Comparison of ENCODE assay signal across 9 cellular contexts in the genomic region with DNA sequence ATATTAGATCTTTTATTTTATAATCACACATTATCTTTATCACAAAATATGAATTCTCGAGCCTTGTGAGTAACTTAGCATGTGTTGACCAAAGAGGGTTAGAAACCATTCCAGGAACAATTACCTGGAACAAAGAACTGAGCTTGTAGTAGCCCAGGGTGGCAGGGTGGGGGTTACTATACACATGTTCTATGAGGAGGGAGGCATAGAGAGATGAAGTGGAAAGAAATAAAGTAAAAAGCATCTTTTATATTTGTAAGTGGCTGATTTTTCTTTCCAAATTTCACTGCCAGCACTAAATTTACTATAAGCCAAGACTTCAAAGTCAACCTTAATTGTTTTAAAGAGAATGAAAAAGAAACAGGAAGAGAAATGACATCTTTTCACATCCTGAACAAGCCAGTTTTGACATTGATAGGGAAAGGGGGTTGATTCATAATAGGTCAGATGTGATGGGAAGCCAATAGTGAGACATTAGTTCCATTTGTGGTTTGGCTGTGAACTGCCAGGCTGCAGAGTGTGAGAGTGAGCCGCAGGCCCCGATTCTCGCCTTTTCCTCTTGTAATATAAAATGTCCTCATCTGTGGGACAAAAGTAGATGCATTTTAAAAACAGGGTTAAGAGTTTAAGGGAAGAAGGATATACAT. TPM values are rescaled to one million over a fixed set of nuclear protein-coding genes. Genes with fewer than 3 reads are reported as not detected.
DNase-seq lines count a peak whose midpoint lies in the region; TF ChIP-seq lines count a peak whose summit lies in the region.
"Had no signal": no experiment of that assay in that cellular context is flagged by ENCODE, and none has a peak within 500 bp of the region (broad histone marks: within the 10 kb centered on the region; RNA-seq: fewer than 3 reads in every experiment).

No MANE protein-coding gene starts in this region.

- no peak overlapping the region for H3K18ac ChIP-seq in neuronal stem cell (ENCODE audit: low read length)

- no peak overlapping the region for H3K4me3 Mint-ChIP-seq in osteocyte (ENCODE audit: unreplicated experiment)

- H2AFZ ChIP-seq in MM.1S (ENCODE audit: low read length) (0 out of 2 replicates have a peak overlapping the region, but pooled peaks have one; percentile 11), neuronal stem cell (ENCODE audit: low read length) (no peak overlapping the region)

- no peaks in the 10 kb centered on the region for H3K9me3 ChIP-seq in MM.1S (replicated peaks; ENCODE audit: insufficient read depth, low read length)
- no peaks in the 10 kb centered on the region for H3K9me3 ChIP-seq in neuronal stem cell (replicated peaks in 1 of 2; ENCODE audit: control insufficient read depth in 2 of 2, insufficient read depth in 1 of 2, low read depth in 1 of 2, low read length in 2 of 2)

- 0 out of 2 replicates have a peak, but pooled peaks cover 5% of the 10 kb centered on the region for H3K4me1 ChIP-seq in MM.1S (ENCODE audit: low read length)
- no peaks in the 10 kb centered on the region for H3K4me1 ChIP-seq in neuronal stem cell (ENCODE audit: control insufficient read depth in 2 of 2, insufficient read depth in 1 of 2, low read depth in 1 of 2, low read length in 2 of 2)

- no peak overlapping the region for H3K27ac Mint-ChIP-seq in osteocyte (ENCODE audit: unreplicated experiment)

- H3K14ac ChIP-seq in neuronal stem cell (ENCODE audit: low read length) = no peak overlapping the region

- TF ChIP-seq CTCF in MM.1S (IDR thresholded peaks at IDR 0.05; ENCODE audit: low read length) = no peak
- no peak for TF ChIP-seq CTCF in osteocyte (IDR thresholded peaks at IDR 0.05)

- H2AK5ac ChIP-seq in neuronal stem cell (ENCODE audit: low read depth, low read length) = no peak overlapping the region

- H3K27me3 Mint-ChIP-seq in osteocyte (ENCODE audit: unreplicated experiment) = peaks cover 23% of the 10 kb centered on the region

- H2BK12ac ChIP-seq in neuronal stem cell (ENCODE audit: low read length) = no peak overlapping the region

- H3K36me3 ChIP-seq in MM.1S (replicated peaks; ENCODE audit: insufficient read depth, low read length) (no peaks in the 10 kb centered on the region), neuronal stem cell (replicated peaks in 1 of 2; ENCODE audit: control insufficient read depth in 2 of 2, insufficient read depth in 2 of 2, low read length in 2 of 2) (no peaks in the 10 kb centered on the region)

- WGBS in neuronal stem cell (ENCODE audit: extremely low coverage in 2 of 2, insufficient read length in 2 of 2, insufficient replicate concordance in 1 of 2), 2 donors = no CpG with 5 or more reads among the region's 4 CpGs

- H3K4me3 ChIP-seq in MM.1S (ENCODE audit: low read length) (no peak overlapping the region), neuronal stem cell (ENCODE audit: low read length in 2 of 2) (no peak overlapping the region)
- H3K4me3 ChIP-seq: SK-N-MC had no signal

- no peak overlapping the region for H2BK120ac ChIP-seq in neuronal stem cell (ENCODE audit: low read depth, low read length)

- H3K4me1 Mint-ChIP-seq in osteocyte (ENCODE audit: unreplicated experiment) = no peaks in the 10 kb centered on the region

- no peaks in the 10 kb centered on the region for H3K79me2 ChIP-seq in MM.1S (ENCODE audit: low read length)

- H4K20me1 ChIP-seq in MM.1S (ENCODE audit: insufficient read depth, low read length) = no peaks in the 10 kb centered on the region

- H3K4ac ChIP-seq in neuronal stem cell (ENCODE audit: low read length) = no peak overlapping the region

- H3K23ac ChIP-seq in neuronal stem cell (ENCODE audit: low read depth, low read length, poor library complexity) = no peak overlapping the region

- H3K9ac ChIP-seq in MM.1S (ENCODE audit: low read length) (no peak overlapping the region), neuronal stem cell (ENCODE audit: low read depth, low read length, poor library complexity) (no peak overlapping the region)

- H2BK5ac ChIP-seq in neuronal stem cell (ENCODE audit: low read length) = no peak overlapping the region

- H4K8ac ChIP-seq in neuronal stem cell (ENCODE audit: low read depth, low read length) = no peak overlapping the region

- no peaks in the 10 kb centered on the region for H3F3A ChIP-seq in MM.1S (ENCODE audit: insufficient read depth, low read length)

- H3K9me3 Mint-ChIP-seq in osteocyte (ENCODE audit: unreplicated experiment) = no peaks in the 10 kb centered on the region

- no peaks in the 10 kb centered on the region for H3K79me1 ChIP-seq in neuronal stem cell (ENCODE audit: low read depth, low read length)

- no peaks in the 10 kb centered on the region for H3K36me3 Mint-ChIP-seq in osteocyte (ENCODE audit: unreplicated experiment)

- H3K4me2 ChIP-seq in MM.1S (ENCODE audit: low read depth, low read length) (no peak overlapping the region), neuronal stem cell (ENCODE audit: insufficient read depth, low read length, poor library complexity, severe bottlenecking) (no peak overlapping the region)

- H3K9me2 ChIP-seq in MM.1S (replicated peaks; ENCODE audit: insufficient read depth, low read length) = no peaks in the 10 kb centered on the region

- H3K27me3 ChIP-seq in MM.1S (replicated peaks; ENCODE audit: insufficient read depth, low read length) = no peaks in the 10 kb centered on the region
- H3K27me3 ChIP-seq in neuronal stem cell (ENCODE audit: control insufficient read depth in 3 of 3, insufficient read depth in 3 of 3, low read depth in 1 of 3, low read length in 3 of 3) = no peaks in the 10 kb centered on the region

- H3K27ac ChIP-seq in MM.1S (ENCODE audit: low read length) (no peak overlapping the region), neuronal stem cell (replicated peaks; ENCODE audit: low read length) (no peak overlapping the region)

- H2BK15ac ChIP-seq in neuronal stem cell (ENCODE audit: low read length) = no peak overlapping the region

- DNase-seq in activated gamma-delta T cell treated with Interleukin-2 at 50 U/mL for 16 hours = peak; percentile 50
- DNase-seq in activated gamma-delta T cell (lab: John Stamatoyannopoulos, UW) = no peak
- no peak for DNase-seq in MM.1S
- DNase-seq in activated naive CD4-positive, alpha-beta T cell treated with Interleukin-2 at 50 U/mL for 16 hours = peak; percentile 56
- peak; percentile 72 for DNase-seq in stimulated activated CD8-positive, alpha-beta memory T cell treated with anti-CD3 and anti-CD28 coated beads, Interleukin-4, amount 100 ng/mL, for 48 hours
- DNase-seq in hypothalamus (lab: John Stamatoyannopoulos, UW) = no peak
- DNase-seq in osteocyte (ENCODE audit: extremely low spot score, unreplicated experiment) = no peak
- no peak for DNase-seq in neuronal stem cell (ENCODE audit: low spot score)

- H4K91ac ChIP-seq in neuronal stem cell (ENCODE audit: low read depth, low read length, poor library complexity) = no peak overlapping the region

RNA-seq across cellular contexts. Expression of a gene that starts 52.7 kb away (rescaled TPM):
- total RNA-seq in osteocyte = 0.83 and 0.86 TPM in 2 replicates
- 2.6 TPM for polyA plus RNA-seq in neuronal stem cell (2013, experiment 1 of 2)
- polyA plus RNA-seq in neuronal stem cell (2013, experiment 2 of 2) = 2.3 TPM

Comparison
In these comparisons a context has a peak if more than half of its experiments do, and no peak if none do; other contexts are left out.
1. DNase-seq: peak in activated gamma-delta T cell treated with Interleukin-2 at 50 U/mL for 16 hours (single experiment), activated naive CD4-positive, alpha-beta T cell treated with Interleukin-2 at 50 U/mL for 16 hours (single experiment) and stimulated activated CD8-positive, alpha-beta memory T cell treated with anti-CD3 and anti-CD28 coated beads, Interleukin-4, amount 100 ng/mL, for 48 hours (single experiment); none in activated gamma-delta T cell (single experiment), MM.1S (single experiment), hypothalamus (0 of 51), osteocyte (single experiment) and neuronal stem cell (single experiment).